ENCODE assay signal across 33 cellular contexts in genomic region chr10:51788270-51788669, GRCh38.
"Had no signal": no experiment of that assay in that cellular context is flagged by ENCODE, and none has a peak within 500 bp of the region (broad histone marks: within the 10 kb centered on the region; RNA-seq: fewer than 3 reads in every experiment).

No MANE protein-coding gene starts in this region.

- H3K36me3 ChIP-seq: MG63 had no signal

- H3K27me3 ChIP-seq: MG63 had no signal

- H3K4me3 ChIP-seq: MG63 had no signal

- DNase-seq: Karpas-422, Kasumi-1, MG63, MM.1S, MV-4-11, NCI-H1048, NCI-H1092, NCI-H1092 treated with DMSO at 0.1 percent for 48 hours, NCI-H1105, NCI-H1105 treated with DMSO at 0.1 percent for 48 hours, NCI-H1417 treated with DMSO at 0.1 percent for 48 hours, NCI-H1436, NCI-H1436 treated with DMSO at 0.1 percent for 48 hours, NCI-H146, NCI-H1694, NCI-H1694 treated with DMSO at 0.1 percent for 48 hours, NCI-H187, NCI-H187 treated with DMSO at 0.1 percent for 48 hours, NCI-H1930, NCI-H2029, NCI-H2029 treated with DMSO at 0.1 percent for 48 hours, NCI-H2081, NCI-H2081 treated with DMSO at 0.1 percent for 48 hours, NCI-H2107, NCI-H2171, NCI-H2171 treated with DMSO at 0.1 percent for 48 hours, NCI-H2227 treated with DMSO at 0.1 percent for 48 hours, NCI-H226, NCI-H345, NCI-H446, NCI-H446 treated with DMSO at 0.1 percent for 48 hours, NCI-H510A, NCI-H510A treated with DMSO at 0.1 percent for 48 hours had no signal
